ENCODE assay signal across 27 cellular contexts in the genomic region with DNA sequence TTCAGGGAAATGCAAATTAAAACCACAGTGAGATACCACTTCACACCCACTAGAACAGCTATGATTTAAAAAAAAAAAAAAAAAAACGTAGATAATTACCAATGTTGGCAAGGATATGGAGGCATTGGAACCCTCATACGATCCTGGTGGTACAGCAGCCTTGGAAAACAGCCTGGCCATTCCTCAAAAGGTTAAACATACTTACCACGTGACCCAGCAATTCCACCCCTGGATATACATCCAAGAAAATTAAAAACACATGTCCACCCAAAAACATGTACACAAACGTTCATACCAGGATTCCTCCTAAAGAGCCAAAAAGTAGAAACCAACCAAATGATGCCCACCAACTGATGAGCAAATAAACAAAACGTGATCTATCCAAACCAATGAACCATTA.
"Had no signal": no experiment of that assay in that cellular context is flagged by ENCODE, and none has a peak within 500 bp of the region (broad histone marks: within the 10 kb centered on the region; RNA-seq: fewer than 3 reads in every experiment).

No MANE protein-coding gene starts in this region.

- H3K27ac ChIP-seq: body of pancreas, cardiac muscle cell, lower lobe of right lung, sigmoid colon, thyroid gland, upper lobe of right lung had no signal

- H3K4me3 Mint-ChIP-seq: activated B cell treated with CpG ODN at 0.5 μM for 24 hours; activated CD4-positive, alpha-beta T cell treated with anti-CD3 and anti-CD28 coated beads for 36 hours; activated naive CD8-positive, alpha-beta T cell treated with anti-CD3 and anti-CD28 coated beads, Interleukin-2, amount 10 ng/mL, durations not matched to agents 7 days and 5 days; activated T-cell treated with anti-CD3 and anti-CD28 coated beads, Interleukin-2, amount 50 U/mL, for 4 hours; neural crest cell; T-helper 1 cell treated with Interleukin-12 subunit alpha and Interleukin-12 subunit beta and Interleukin-4 antibody, amounts not matched to agents 30 μg/mL and 1 μg/mL, for 36 hours had no signal

- H3K4me3 ChIP-seq: body of pancreas, cardiac muscle cell, lower lobe of right lung, sigmoid colon, spleen, thyroid gland, upper lobe of right lung had no signal

- ATAC-seq: activated CD4-positive, alpha-beta T cell treated with anti-CD3 and anti-CD28 coated beads for 36 hours; activated T-cell treated with anti-CD3 and anti-CD28 coated beads, Interleukin-2, amount 50 U/mL, for 4 hours; body of pancreas; left lobe of liver; lower lobe of right lung; upper lobe of right lung had no signal

- H3K27me3 ChIP-seq: body of pancreas, cardiac muscle cell, sigmoid colon, spleen, thyroid gland, upper lobe of right lung had no signal

- H3K36me3 ChIP-seq: cardiac muscle cell, lower lobe of right lung, sigmoid colon, spleen, thyroid gland, upper lobe of right lung had no signal

- H3K27me3 Mint-ChIP-seq: naive B cell had no signal

- H3K9me3 ChIP-seq: body of pancreas, lower lobe of right lung, sigmoid colon, spleen, thyroid gland, upper lobe of right lung had no signal

- DNase-seq: activated B cell treated with CpG ODN at 0.5 μM for 24 hours; activated CD4-positive, alpha-beta T cell treated with anti-CD3 and anti-CD28 coated beads for 36 hours; activated CD4-positive, alpha-beta T cell treated with anti-CD3 and anti-CD28 coated beads, Interleukin-2, amount 50 U/mL, for 4 hours; activated CD8-positive, alpha-beta memory T cell treated with anti-CD3 and anti-CD28 coated beads, Interleukin-2, amount 50 U/mL, for 48 hours; activated naive CD4-positive, alpha-beta T cell treated with Interleukin-2 at 50 U/mL for 16 hours; activated naive CD8-positive, alpha-beta T cell treated with anti-CD3 and anti-CD28 coated beads, Interleukin-2, amount 10 ng/mL, durations not matched to agents 7 days and 5 days; activated T-cell treated with anti-CD3 and anti-CD28 coated beads, Interleukin-2, amount 50 U/mL, for 4 hours; body of pancreas; dermis blood vessel endothelial cell; effector CD8-positive, alpha-beta T cell; lower lobe of right lung; mesendoderm; naive B cell; occipital lobe; sigmoid colon; spleen; stimulated activated CD4-positive, alpha-beta T cell treated with anti-CD3 and anti-CD28 coated beads, Interleukin-4, amount 100 ng/mL, for 1 hour; stimulated activated naive CD4-positive, alpha-beta T cell treated with Interleukin-2 at 50 U/mL for 16 hours; substantia nigra; T1000; thyroid gland; upper lobe of right lung had no signal

- H3K27ac Mint-ChIP-seq: activated B cell treated with CpG ODN at 0.5 μM for 24 hours; activated CD4-positive, alpha-beta T cell treated with anti-CD3 and anti-CD28 coated beads for 36 hours; activated naive CD8-positive, alpha-beta T cell treated with anti-CD3 and anti-CD28 coated beads, Interleukin-2, amount 10 ng/mL, durations not matched to agents 7 days and 5 days; activated T-helper 2 cell treated with anti-CD3 and anti-CD28 coated beads, Interferon-gamma antibody, Interleukin-2, Interleukin-4, amounts not matched to agents 10 μg/mL and 5 μg/mL and 100 μg/mL, durations not matched to agents 14 hours and 24 hours and 36 hours; T-helper 1 cell treated with Interleukin-12 subunit alpha and Interleukin-12 subunit beta and Interleukin-4 antibody, amounts not matched to agents 30 μg/mL and 1 μg/mL, for 36 hours had no signal

- H3K4me1 ChIP-seq: body of pancreas had no signal

- H3K9me3 Mint-ChIP-seq: activated B cell treated with CpG ODN at 0.5 μM for 24 hours; activated naive CD8-positive, alpha-beta T cell treated with anti-CD3 and anti-CD28 coated beads, Interleukin-2, amount 10 ng/mL, durations not matched to agents 7 days and 5 days had no signal

- H3K36me3 Mint-ChIP-seq: activated naive CD8-positive, alpha-beta T cell treated with anti-CD3 and anti-CD28 coated beads, Interleukin-2, amount 10 ng/mL, durations not matched to agents 7 days and 5 days; naive B cell had no signal
